In genomic region chr2:72886505-72887031, GRCh38 we compare ENCODE assay signal across 9 cellular contexts. TPM values are rescaled to one million over a fixed set of nuclear protein-coding genes. Genes with fewer than 3 reads are reported as not detected.
DNase-seq lines count a peak whose midpoint lies in the region; ATAC-seq, FAIRE-seq and TF ChIP-seq lines count a peak whose summit lies in the region.
"Had no signal": no experiment of that assay in that cellular context is flagged by ENCODE, and none has a peak within 500 bp of the region (broad histone marks: within the 10 kb centered on the region; RNA-seq: fewer than 3 reads in every experiment).

No MANE protein-coding gene starts in this region.

- no peaks in the 10 kb centered on the region for H3K79me2 ChIP-seq in astrocyte (ENCODE audit: insufficient read depth, low read length)

- intact Hi-C loops in heart left ventricle (cut with DNase I) (no loop called here), left ventricle myocardium superior (cut with micrococcal nuclease) (no loop called here), lower lobe of right lung (cut with DNase I) (no loop called here), uterus (cut with DNase I; ENCODE audit: low total_unique reads) (no loop called here)

- peaks cover 12% of the 10 kb centered on the region for H4K20me1 ChIP-seq in astrocyte (ENCODE audit: insufficient read depth, low read length)

- peak overlapping the region; percentile 86 for H3K4me3 Mint-ChIP-seq in astrocyte (ENCODE audit: unreplicated experiment)

- H3K4me1 Mint-ChIP-seq in astrocyte (ENCODE audit: low read depth, unreplicated experiment), result peaks cover 7% of the 10 kb centered on the region

- H3K27me3 ChIP-seq in heart left ventricle, result peaks cover 0 to 23% (median 0%) of the 10 kb centered on the region in 9 donors
- peaks cover 7% of the 10 kb centered on the region for H3K27me3 ChIP-seq in astrocyte (ENCODE audit: insufficient read depth, low read length)
- H3K27me3 ChIP-seq in lower lobe of right lung (ENCODE audit: low read depth), result no peaks in the 10 kb centered on the region
- no peaks in the 10 kb centered on the region for H3K27me3 ChIP-seq in uterus

- peaks cover 21% of the 10 kb centered on the region for H3K27me3 Mint-ChIP-seq in astrocyte (ENCODE audit: low read depth, unreplicated experiment)

- DNase-seq in heart left ventricle (no peak), left ventricle myocardium superior (no peak), astrocyte (ENCODE audit: low read depth) (no peak), lower lobe of right lung (no peak), uterus (no peak), frontal cortex (ENCODE audit: low spot score in 2 of 2) (no peak), GOT3 (lab: John Stamatoyannopoulos, UW) (no peak), KBM-7 (no peak)

- ATAC-seq in heart left ventricle, result no peak
- ATAC-seq in left ventricle myocardium superior, result no peak
- peak in 1 of 2 donors; percentile 2 for ATAC-seq in lower lobe of right lung

- TF ChIP-seq POLR2A in heart left ventricle (IDR thresholded peaks at IDR 0.05), result no peak
- no peak for TF ChIP-seq POLR2A in uterus (IDR thresholded peaks at IDR 0.05)

- H3K36me3 ChIP-seq in heart left ventricle (peaks cover 0 to 12% (median 4%) of the 10 kb centered on the region in 9 donors), astrocyte (ENCODE audit: insufficient read depth, low read length) (no peaks in the 10 kb centered on the region), lower lobe of right lung (peaks cover 12% of the 10 kb centered on the region), uterus (no peaks in the 10 kb centered on the region)

- TF ChIP-seq CTCF in heart left ventricle (IDR thresholded peaks at IDR 0.05), result no peak
- TF ChIP-seq CTCF in astrocyte (IDR thresholded peaks at IDR 0.05; ENCODE audit: insufficient read depth, low read depth, low read length), result no peak
- no peak for TF ChIP-seq CTCF in lower lobe of right lung (IDR thresholded peaks at IDR 0.05)
- TF ChIP-seq CTCF in uterus (IDR thresholded peaks at IDR 0.05), result no peak

- H3K9me3 Mint-ChIP-seq in astrocyte (ENCODE audit: unreplicated experiment), result no peaks in the 10 kb centered on the region

- H3K4me3 ChIP-seq in heart left ventricle (peak overlapping the region; percentile 58 to 87 (median 70)), astrocyte (ENCODE audit: insufficient read depth, low read depth, low read length) (peak overlapping the region; percentile 64), lower lobe of right lung (peak overlapping the region; percentile 74), uterus (peak overlapping the region; percentile 51 to 83)

- no peaks in the 10 kb centered on the region for H3K9me3 ChIP-seq in heart left ventricle
- H3K9me3 ChIP-seq in astrocyte (ENCODE audit: insufficient read depth, low read depth, low read length), result no peaks in the 10 kb centered on the region
- no peaks in the 10 kb centered on the region for H3K9me3 ChIP-seq in lower lobe of right lung
- no peaks in the 10 kb centered on the region for H3K9me3 ChIP-seq in uterus

- in situ Hi-C loops in KBM-7 (cut with MboI; ENCODE audit: low pct_unique_long_range_greater_than_20kb, low sequenced_read_pairs), result no loop called here

- H3K4me2 ChIP-seq in astrocyte (ENCODE audit: low read length), result peak overlapping the region; percentile 99

- peaks cover 13% of the 10 kb centered on the region for H3K36me3 Mint-ChIP-seq in astrocyte (ENCODE audit: low read depth, unreplicated experiment)

- WGBS in heart left ventricle, 4 donors, result 48 to 60% (median 57%) methylated on average over 7 of the region's 7 CpGs

- peak overlapping the region; percentile 81 for H3K27ac Mint-ChIP-seq in astrocyte (ENCODE audit: unreplicated experiment)

- H3K9ac ChIP-seq in astrocyte (ENCODE audit: low read length), result peak overlapping the region; percentile 68

- H3K27ac ChIP-seq in heart left ventricle (peak overlapping the region in 11 of 12 donors; percentile 84 to 96 (median 93)), astrocyte (ENCODE audit: low read depth, low read length) (no peak overlapping the region), lower lobe of right lung (peak overlapping the region; percentile 81), uterus (peak overlapping the region; percentile 92 to 93)

- peak; percentile 17 for FAIRE-seq in astrocyte (lab: Jason Lieb, UNC)
- FAIRE-seq in frontal cortex (lab: Jason Lieb, UNC), result no peak

- H3K4me1 ChIP-seq in heart left ventricle (peaks cover 6 to 38% (median 21%) of the 10 kb centered on the region in 12 donors), astrocyte (ENCODE audit: insufficient read depth, low read length) (peaks cover 6% of the 10 kb centered on the region), lower lobe of right lung (peaks cover 27% of the 10 kb centered on the region), uterus (peaks cover 0 to 5% of the 10 kb centered on the region in 2 donors)

- H2AFZ ChIP-seq in astrocyte (ENCODE audit: low read depth, low read length), result peak overlapping the region; percentile 97

RNA-seq across cellular contexts. Expression of gene SPR, which starts 0.6 kb away (rescaled TPM):
- 10 to 100 TPM; 33.1 to 64.7 (median 39.4) TPM for total RNA-seq in heart left ventricle
- 10 to 100 TPM; 24.3 to 51.6 TPM for polyA plus RNA-seq in heart left ventricle
- total RNA-seq in left ventricle myocardium superior, result 55.8 TPM
- total RNA-seq in astrocyte, result 23.6 TPM in 2 replicates
- 46.2 TPM for total RNA-seq in lower lobe of right lung
- total RNA-seq in uterus, result 10 to 100 TPM in 3 of 4 donors, 1 to 10 TPM in 1; 4.5 to 33.8 (median 18.8) TPM
- 1.6 TPM for total RNA-seq in frontal cortex

RNA-seq across cellular contexts. Expression of gene EMX1, which starts 30.8 kb away (rescaled TPM):
- total RNA-seq in heart left ventricle (not detected), left ventricle myocardium superior (not detected), astrocyte (0.48 TPM in 1 of 2 replicates, not detected in the other), lower lobe of right lung (not detected), uterus (under 1 TPM in 1 of 4 donors, not detected in 3; 0.21 TPM), frontal cortex (11.8 TPM)
- polyA plus RNA-seq in heart left ventricle, result not detected
- total RNA-seq: RPMI7951 had no signal
